ENCODE assay signal across 7 cellular contexts in the genomic region with DNA sequence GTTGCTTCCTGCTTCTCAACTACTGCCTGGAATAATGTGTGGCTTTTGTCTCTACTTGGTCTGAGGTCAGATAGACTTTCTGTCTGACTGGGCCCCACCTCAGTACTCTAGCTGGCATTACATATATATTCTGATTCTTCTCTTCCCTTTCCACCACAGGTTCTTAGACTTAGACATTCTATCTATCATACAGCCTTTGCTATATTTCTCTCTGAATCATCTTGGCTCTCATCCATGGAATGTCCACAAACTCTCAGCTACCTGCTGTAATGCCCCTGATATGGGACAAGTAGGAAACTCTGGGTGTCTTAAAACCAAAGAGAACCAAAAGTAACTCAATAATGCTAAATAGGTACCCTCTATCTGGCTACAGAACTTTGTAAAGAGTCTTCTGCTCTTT.
DNase-seq lines count a peak whose midpoint lies in the region; TF ChIP-seq lines count a peak whose summit lies in the region.
"Not testable (repeated sequence)": the region's sequence is repeated elsewhere in the genome, so short reads cannot be mapped to it uniquely, and the experiment has no call there.

No MANE protein-coding gene starts in this region.

- intact Hi-C loops in tibial artery (cut with DNase I; ENCODE audit: low total_unique reads): not testable (repeated sequence)

- H3K36me3 Mint-ChIP-seq in osteocyte (ENCODE audit: unreplicated experiment): not testable (repeated sequence)

- not testable (repeated sequence) for H3K79me2 ChIP-seq in ACC112 (ENCODE audit: control insufficient read depth, insufficient read depth, low read length, unreplicated experiment)

- H3K27me3 Mint-ChIP-seq in osteocyte (ENCODE audit: unreplicated experiment): not testable (repeated sequence)

- peak overlapping the region; percentile 93 for H3K27ac Mint-ChIP-seq in osteocyte (ENCODE audit: unreplicated experiment)

- TF ChIP-seq CTCF in osteocyte (IDR thresholded peaks at IDR 0.05); tibial artery (IDR thresholded peaks at IDR 0.05): not testable (repeated sequence)

- not testable (repeated sequence) for H3K27me3 ChIP-seq in ACC112 (ENCODE audit: insufficient read depth, low read length); tibial artery

- DNase-seq in HT1080 (ENCODE audit: low read depth): peak; percentile 11
- DNase-seq in astrocyte of the hippocampus (ENCODE audit: low read depth, low spot score): peak; percentile 15
- not testable (repeated sequence) for DNase-seq in epithelial cell of prostate (ENCODE audit: low read depth, low spot score); osteocyte (ENCODE audit: extremely low spot score, unreplicated experiment); tibial artery
- peak; percentile 30 for DNase-seq in kidney glomerular epithelial cell (lab: John Stamatoyannopoulos, UW)

- peak overlapping the region; percentile 47 for H3K4me3 Mint-ChIP-seq in osteocyte (ENCODE audit: unreplicated experiment)

- H3K9me3 Mint-ChIP-seq in osteocyte (ENCODE audit: unreplicated experiment): not testable (repeated sequence)

- H3K4me1 ChIP-seq in ACC112 (ENCODE audit: control insufficient read depth, insufficient read depth, low read length, unreplicated experiment): not testable (repeated sequence)
- peaks cover 0 to 20% (median 0%) of the 10 kb centered on the region in 4 donors for H3K4me1 ChIP-seq in tibial artery

- H3K9me3 ChIP-seq in tibial artery: not testable (repeated sequence)

- H2AFZ ChIP-seq in ACC112 (ENCODE audit: low read length, unreplicated experiment): not testable (repeated sequence)

- not testable (repeated sequence) for H3K36me3 ChIP-seq in ACC112 (ENCODE audit: insufficient read depth, low read length); tibial artery

- peak overlapping the region; percentile 42 for H3K27ac ChIP-seq in ACC112 (ENCODE audit: low read depth, low read length)
- H3K27ac ChIP-seq in epithelial cell of prostate: peak overlapping the region; percentile 11
- peak overlapping the region; percentile 22 to 51 for H3K27ac ChIP-seq in tibial artery

- H3K4me1 Mint-ChIP-seq in osteocyte (ENCODE audit: unreplicated experiment): peaks cover 24% of the 10 kb centered on the region

- H3K4me3 ChIP-seq in ACC112 (ENCODE audit: low read depth, low read length); tibial artery: not testable (repeated sequence)
